11 cellular contexts compared by ENCODE assay signal in the genomic region with DNA sequence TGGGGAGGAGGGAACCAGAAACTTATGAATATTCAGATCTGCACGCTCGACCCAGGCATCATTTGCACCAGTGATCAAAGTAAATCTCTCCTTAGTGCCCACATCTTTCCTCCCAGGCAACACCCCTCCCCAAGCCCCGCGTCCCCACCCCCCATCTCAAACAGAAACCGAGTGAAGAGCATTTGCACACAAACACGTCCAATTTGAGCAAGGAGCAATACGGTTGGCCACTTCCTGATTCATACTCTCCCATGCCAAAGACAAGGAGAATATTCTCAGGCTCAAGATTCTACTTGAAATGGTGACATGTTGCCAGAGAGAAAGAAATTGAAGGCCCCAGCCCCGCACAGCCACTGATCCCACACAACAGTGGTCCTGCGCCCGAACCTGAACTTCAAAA. TPM values are rescaled to one million over a fixed set of nuclear protein-coding genes. Genes with fewer than 3 reads are reported as not detected.
DNase-seq lines count a peak whose midpoint lies in the region; ATAC-seq and TF ChIP-seq lines count a peak whose summit lies in the region.
"Had no signal": no experiment of that assay in that cellular context is flagged by ENCODE, and none has a peak within 500 bp of the region (broad histone marks: within the 10 kb centered on the region; RNA-seq: fewer than 3 reads in every experiment).

No MANE protein-coding gene starts in this region.

- H3K4me3 Mint-ChIP-seq in activated naive CD8-positive, alpha-beta T cell, result peak overlapping the region; percentile 20
- H3K4me3 Mint-ChIP-seq: central memory CD8-positive, alpha-beta T cell had no signal

- no peaks in the 10 kb centered on the region for H3K27me3 Mint-ChIP-seq in activated naive CD8-positive, alpha-beta T cell
- H3K27me3 Mint-ChIP-seq: central memory CD8-positive, alpha-beta T cell had no signal

- H3K36me3 ChIP-seq in lung (ENCODE audit: control insufficient read depth in 2 of 2, insufficient read depth in 2 of 2, low read length in 2 of 2) (peaks cover 0 to 4% of the 10 kb centered on the region in 2 donors), thymus (ENCODE audit: control insufficient read depth, insufficient read depth) (peaks cover 33% of the 10 kb centered on the region)

- H3K4me1 ChIP-seq in lung (ENCODE audit: control insufficient read depth in 2 of 2, insufficient read depth in 2 of 2, low read length in 2 of 2) (peaks cover 22% of the 10 kb centered on the region in 2 donors), thymus (ENCODE audit: control insufficient read depth, insufficient read depth, low read length) (peaks cover 15% of the 10 kb centered on the region)

- TF ChIP-seq CTCF in lung (IDR thresholded peaks at IDR 0.05; ENCODE audit: control extremely low read depth, extremely low read depth), result no peak

- WGBS in lung, 2 donors, result 42 to 48% methylated on average over 10 of the region's 10 CpGs
- 56% methylated on average over 10 of the region's 10 CpGs for WGBS in thymus

- H3K9me3 ChIP-seq in lung (ENCODE audit: control insufficient read depth in 2 of 2, insufficient read depth in 1 of 2, low read length in 1 of 2), result no peaks in the 10 kb centered on the region
- H3K9me3 ChIP-seq in thymus (ENCODE audit: control insufficient read depth), result no peaks in the 10 kb centered on the region

- no peak overlapping the region for H3K4me3 ChIP-seq in lung
- H3K4me3 ChIP-seq in thymus (ENCODE audit: low read length), result no peak overlapping the region

- H3K27ac Mint-ChIP-seq in activated naive CD8-positive, alpha-beta T cell, result no peak overlapping the region

- ATAC-seq in lung (ENCODE audit: insufficient read depth, low FRiP score) (peak; percentile 41), HG03565 (IDR thresholded peaks at IDR 0.05; ENCODE audit: unreplicated experiment) (no peak), HG03520 (IDR thresholded peaks at IDR 0.05; ENCODE audit: unreplicated experiment) (no peak)
- ATAC-seq: left colon had no signal

- peaks cover 70% of the 10 kb centered on the region for H3K4me1 Mint-ChIP-seq in activated naive CD8-positive, alpha-beta T cell (ENCODE audit: low read depth)

- H3K27ac ChIP-seq in lung (ENCODE audit: low read depth in 1 of 2, low read length in 1 of 2) (peak overlapping the region in 1 of 2 donors; percentile 80), thymus (ENCODE audit: low read depth) (peak overlapping the region; percentile 81)

- H3K27me3 ChIP-seq in lung (ENCODE audit: control insufficient read depth, insufficient read depth), result no peaks in the 10 kb centered on the region
- H3K27me3 ChIP-seq in thymus (ENCODE audit: control insufficient read depth, insufficient read depth), result no peaks in the 10 kb centered on the region

- peak; percentile 31 for DNase-seq in activated effector memory CD4-positive, alpha-beta T cell treated with anti-CD3 and anti-CD28 coated beads, Interleukin-2, amount 50 U/mL, for 16 hours
- no peak for DNase-seq in activated effector memory CD4-positive, alpha-beta T cell treated with Interleukin-2 at 50 U/mL for 16 hours
- DNase-seq in lung (ENCODE audit: low spot score), result no peak
- no peak for DNase-seq in DMS114 treated with DMSO at 0.1 percent for 48 hours (lab: John Stamatoyannopoulos, UW; ENCODE audit: unreplicated experiment)
- DNase-seq: left colon, retina had no signal

- H3K9me3 Mint-ChIP-seq in activated naive CD8-positive, alpha-beta T cell (ENCODE audit: low read depth), result no peaks in the 10 kb centered on the region
- H3K9me3 Mint-ChIP-seq: central memory CD8-positive, alpha-beta T cell had no signal

- H3K36me3 Mint-ChIP-seq in activated naive CD8-positive, alpha-beta T cell, result peaks cover 12% of the 10 kb centered on the region

RNA-seq across cellular contexts. Expression of a gene that starts 7.1 kb away (rescaled TPM):
- total RNA-seq in lung, result 10 to 100 TPM; 54.6 to 69.7 TPM
- polyA plus RNA-seq in lung (10 to 100 TPM; 12.7 to 15.2 TPM), thymus (21.9 TPM)
